In genomic region chr15:80773122-80773551, GRCh38 we compare ENCODE assay signal across 1 cellular context.
TF ChIP-seq lines count a peak whose summit lies in the region.

No MANE protein-coding gene starts in this region.

TF ChIP-seq in HEK293, 187 proteins besides CTCF, POLR2A, EP300 and RAD21 (continued from another document):
- no peak for TF ChIP-seq ZBTB49 (tag by site-specific recombination; IDR thresholded peaks at IDR 0.05; ENCODE audit: low read depth)
- peak; percentile 98 for TF ChIP-seq SP7 (tag by site-specific recombination; IDR thresholded peaks at IDR 0.05)
- TF ChIP-seq HOXA7 (CRISPR knock-in tag; IDR thresholded peaks at IDR 0.05; ENCODE audit: borderline replicate concordance) = no peak
- no peak for TF ChIP-seq EGR2 (tag by site-specific recombination; IDR thresholded peaks at IDR 0.05; ENCODE audit: low read depth)
- no peak for TF ChIP-seq HOXD13 (CRISPR knock-in tag; IDR thresholded peaks at IDR 0.05; ENCODE audit: borderline replicate concordance)
- TF ChIP-seq REPIN1 (tag by site-specific recombination; IDR thresholded peaks at IDR 0.05; ENCODE audit: low read depth) = no peak; the same call in 1 of the 2 replicates
- peak; percentile 85 for TF ChIP-seq ZBTB17 (tag by site-specific recombination; IDR thresholded peaks at IDR 0.05)
- TF ChIP-seq ZNF518A (tag by site-specific recombination; conservative IDR thresholded peaks at IDR 0.05; ENCODE audit: low read depth) = 0 out of 2 replicates have a peak, but pooled peaks have one; percentile 38
- TF ChIP-seq KLF10 (tag by site-specific recombination; IDR thresholded peaks at IDR 0.05) = no peak; the same call in 1 of the 2 replicates
- no peak for TF ChIP-seq ZNF626 (tag by site-specific recombination; IDR thresholded peaks at IDR 0.05)
- no peak for TF ChIP-seq ZFP3 (tag by site-specific recombination; IDR thresholded peaks at IDR 0.05; ENCODE audit: low read depth)
- TF ChIP-seq ZNF48 (tag by site-specific recombination; IDR thresholded peaks at IDR 0.05) = no peak
- peak; percentile 72; the same call in 1 of the 2 replicates for TF ChIP-seq KLF7 (tag by site-specific recombination; IDR thresholded peaks at IDR 0.05; ENCODE audit: borderline replicate concordance)
- no peak for TF ChIP-seq ZNF555 (tag by site-specific recombination; conservative IDR thresholded peaks at IDR 0.05)
- TF ChIP-seq ZNF701 (tag by site-specific recombination; IDR thresholded peaks at IDR 0.05) = no peak
- no peak for TF ChIP-seq ZNF596 (tag by site-specific recombination; IDR thresholded peaks at IDR 0.05)
- no peak for TF ChIP-seq ZNF26 (tag by site-specific recombination; IDR thresholded peaks at IDR 0.05)
- no peak for TF ChIP-seq ZNF571 (tag by site-specific recombination; IDR thresholded peaks at IDR 0.05)
- TF ChIP-seq OVOL3 (tag by site-specific recombination; IDR thresholded peaks at IDR 0.05) = peak; percentile 81; the same call in 1 of the 2 replicates
